ENCODE assay signal across 1 cellular context in genomic region chr21:43332461-43332860, GRCh38.
TF ChIP-seq lines count a peak whose summit lies in the region.

No MANE protein-coding gene starts in this region.

TF ChIP-seq in GM23338, 12 proteins besides CTCF, POLR2A, EP300 and RAD21 (continued from another document):
- TF ChIP-seq ZNF462 (CRISPR knock-in tag; IDR thresholded peaks at IDR 0.05) (no peak), REST (IDR thresholded peaks at IDR 0.05; ENCODE audit: unreplicated experiment) (no peak), ZNF331 (CRISPR knock-in tag; IDR thresholded peaks at IDR 0.05; ENCODE audit: low read depth) (no peak), NANOG (IDR thresholded peaks at IDR 0.05; ENCODE audit: borderline replicate concordance) (no peak), EZH2phosphoT487 (IDR thresholded peaks at IDR 0.05; ENCODE audit: unreplicated experiment) (no peak), STAT1 (IDR thresholded peaks at IDR 0.05; ENCODE audit: unreplicated experiment) (no peak), EZH2 (IDR thresholded peaks at IDR 0.05; ENCODE audit: low read depth, unreplicated experiment) (no peak)
